Comparison of ENCODE assay signal across 1 cellular context in the genomic region with DNA sequence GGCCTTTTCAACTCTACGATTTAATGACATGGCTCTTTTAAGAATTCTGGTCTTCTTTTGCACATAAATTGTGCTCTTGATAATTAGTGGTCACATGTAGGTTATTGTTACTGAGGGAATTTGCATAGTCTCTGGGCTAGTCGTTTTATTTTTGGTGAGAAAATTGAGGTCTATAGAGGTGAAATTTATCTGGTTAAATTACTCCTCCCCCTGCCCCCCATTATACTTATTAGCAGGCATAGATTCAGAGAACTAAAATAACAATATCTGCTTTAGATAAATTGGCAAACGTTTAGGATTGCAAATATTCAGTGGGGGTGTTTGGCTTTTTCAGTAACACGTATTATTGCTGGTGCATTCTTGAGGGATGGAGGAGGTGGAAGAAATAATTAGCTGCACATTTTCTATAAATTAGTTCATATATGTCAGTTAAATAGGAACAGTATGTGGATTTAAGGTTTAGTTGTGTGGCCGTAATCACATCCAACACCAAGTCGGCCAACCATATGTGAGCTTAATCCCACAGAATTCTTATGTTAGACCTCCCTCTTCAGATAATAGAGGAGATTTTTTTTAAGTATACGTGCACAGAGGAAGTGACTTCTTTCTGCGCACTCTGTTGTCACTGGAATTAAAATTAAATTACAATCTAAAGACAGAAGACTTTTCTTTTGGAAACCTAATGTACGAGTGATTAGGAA.
TF ChIP-seq lines count a peak whose summit lies in the region.

No MANE protein-coding gene starts in this region.

TF ChIP-seq in GM23338, 12 proteins besides CTCF, POLR2A, EP300 and RAD21 (continued from another document):
- TF ChIP-seq, protein P1, sequence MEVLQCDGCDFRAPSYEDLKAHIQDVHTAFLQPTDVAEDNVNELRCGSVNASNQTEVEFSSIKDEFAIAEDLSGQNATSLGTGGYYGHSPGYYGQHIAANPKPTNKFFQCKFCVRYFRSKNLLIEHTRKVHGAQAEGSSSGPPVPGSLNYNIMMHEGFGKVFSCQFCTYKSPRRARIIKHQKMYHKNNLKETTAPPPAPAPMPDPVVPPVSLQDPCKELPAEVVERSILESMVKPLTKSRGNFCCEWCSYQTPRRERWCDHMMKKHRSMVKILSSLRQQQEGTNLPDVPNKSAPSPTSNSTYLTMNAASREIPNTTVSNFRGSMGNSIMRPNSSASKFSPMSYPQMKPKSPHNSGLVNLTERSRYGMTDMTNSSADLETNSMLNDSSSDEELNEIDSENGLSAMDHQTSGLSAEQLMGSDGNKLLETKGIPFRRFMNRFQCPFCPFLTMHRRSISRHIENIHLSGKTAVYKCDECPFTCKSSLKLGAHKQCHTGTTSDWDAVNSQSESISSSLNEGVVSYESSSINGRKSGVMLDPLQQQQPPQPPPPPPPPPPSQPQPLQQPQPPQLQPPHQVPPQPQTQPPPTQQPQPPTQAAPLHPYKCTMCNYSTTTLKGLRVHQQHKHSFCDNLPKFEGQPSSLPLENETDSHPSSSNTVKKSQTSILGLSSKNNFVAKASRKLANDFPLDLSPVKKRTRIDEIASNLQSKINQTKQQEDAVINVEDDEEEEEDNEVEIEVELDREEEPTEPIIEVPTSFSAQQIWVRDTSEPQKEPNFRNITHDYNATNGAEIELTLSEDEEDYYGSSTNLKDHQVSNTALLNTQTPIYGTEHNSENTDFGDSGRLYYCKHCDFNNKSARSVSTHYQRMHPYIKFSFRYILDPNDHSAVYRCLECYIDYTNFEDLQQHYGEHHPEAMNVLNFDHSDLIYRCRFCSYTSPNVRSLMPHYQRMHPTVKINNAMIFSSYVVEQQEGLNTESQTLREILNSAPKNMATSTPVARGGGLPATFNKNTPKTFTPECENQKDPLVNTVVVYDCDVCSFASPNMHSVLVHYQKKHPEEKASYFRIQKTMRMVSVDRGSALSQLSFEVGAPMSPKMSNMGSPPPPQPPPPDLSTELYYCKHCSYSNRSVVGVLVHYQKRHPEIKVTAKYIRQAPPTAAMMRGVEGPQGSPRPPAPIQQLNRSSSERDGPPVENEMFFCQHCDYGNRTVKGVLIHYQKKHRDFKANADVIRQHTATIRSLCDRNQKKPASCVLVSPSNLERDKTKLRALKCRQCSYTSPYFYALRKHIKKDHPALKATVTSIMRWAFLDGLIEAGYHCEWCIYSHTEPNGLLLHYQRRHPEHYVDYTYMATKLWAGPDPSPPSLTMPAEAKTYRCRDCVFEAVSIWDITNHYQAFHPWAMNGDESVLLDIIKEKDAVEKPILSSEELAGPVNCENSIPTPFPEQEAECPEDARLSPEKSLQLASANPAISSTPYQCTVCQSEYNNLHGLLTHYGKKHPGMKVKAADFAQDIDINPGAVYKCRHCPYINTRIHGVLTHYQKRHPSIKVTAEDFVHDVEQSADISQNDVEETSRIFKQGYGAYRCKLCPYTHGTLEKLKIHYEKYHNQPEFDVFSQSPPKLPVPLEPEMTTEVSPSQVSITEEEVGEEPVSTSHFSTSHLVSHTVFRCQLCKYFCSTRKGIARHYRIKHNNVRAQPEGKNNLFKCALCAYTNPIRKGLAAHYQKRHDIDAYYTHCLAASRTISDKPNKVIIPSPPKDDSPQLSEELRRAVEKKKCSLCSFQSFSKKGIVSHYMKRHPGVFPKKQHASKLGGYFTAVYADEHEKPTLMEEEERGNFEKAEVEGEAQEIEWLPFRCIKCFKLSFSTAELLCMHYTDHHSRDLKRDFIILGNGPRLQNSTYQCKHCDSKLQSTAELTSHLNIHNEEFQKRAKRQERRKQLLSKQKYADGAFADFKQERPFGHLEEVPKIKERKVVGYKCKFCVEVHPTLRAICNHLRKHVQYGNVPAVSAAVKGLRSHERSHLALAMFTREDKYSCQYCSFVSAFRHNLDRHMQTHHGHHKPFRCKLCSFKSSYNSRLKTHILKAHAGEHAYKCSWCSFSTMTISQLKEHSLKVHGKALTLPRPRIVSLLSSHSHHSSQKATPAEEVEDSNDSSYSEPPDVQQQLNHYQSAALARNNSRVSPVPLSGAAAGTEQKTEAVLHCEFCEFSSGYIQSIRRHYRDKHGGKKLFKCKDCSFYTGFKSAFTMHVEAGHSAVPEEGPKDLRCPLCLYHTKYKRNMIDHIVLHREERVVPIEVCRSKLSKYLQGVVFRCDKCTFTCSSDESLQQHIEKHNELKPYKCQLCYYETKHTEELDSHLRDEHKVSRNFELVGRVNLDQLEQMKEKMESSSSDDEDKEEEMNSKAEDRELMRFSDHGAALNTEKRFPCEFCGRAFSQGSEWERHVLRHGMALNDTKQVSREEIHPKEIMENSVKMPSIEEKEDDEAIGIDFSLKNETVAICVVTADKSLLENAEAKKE (CRISPR knock-in tag; IDR thresholded peaks at IDR 0.05), result no peak
- TF ChIP-seq CREB1 (CRISPR knock-in tag; IDR thresholded peaks at IDR 0.05; ENCODE audit: low read depth), result no peak
- TF ChIP-seq, protein P2, sequence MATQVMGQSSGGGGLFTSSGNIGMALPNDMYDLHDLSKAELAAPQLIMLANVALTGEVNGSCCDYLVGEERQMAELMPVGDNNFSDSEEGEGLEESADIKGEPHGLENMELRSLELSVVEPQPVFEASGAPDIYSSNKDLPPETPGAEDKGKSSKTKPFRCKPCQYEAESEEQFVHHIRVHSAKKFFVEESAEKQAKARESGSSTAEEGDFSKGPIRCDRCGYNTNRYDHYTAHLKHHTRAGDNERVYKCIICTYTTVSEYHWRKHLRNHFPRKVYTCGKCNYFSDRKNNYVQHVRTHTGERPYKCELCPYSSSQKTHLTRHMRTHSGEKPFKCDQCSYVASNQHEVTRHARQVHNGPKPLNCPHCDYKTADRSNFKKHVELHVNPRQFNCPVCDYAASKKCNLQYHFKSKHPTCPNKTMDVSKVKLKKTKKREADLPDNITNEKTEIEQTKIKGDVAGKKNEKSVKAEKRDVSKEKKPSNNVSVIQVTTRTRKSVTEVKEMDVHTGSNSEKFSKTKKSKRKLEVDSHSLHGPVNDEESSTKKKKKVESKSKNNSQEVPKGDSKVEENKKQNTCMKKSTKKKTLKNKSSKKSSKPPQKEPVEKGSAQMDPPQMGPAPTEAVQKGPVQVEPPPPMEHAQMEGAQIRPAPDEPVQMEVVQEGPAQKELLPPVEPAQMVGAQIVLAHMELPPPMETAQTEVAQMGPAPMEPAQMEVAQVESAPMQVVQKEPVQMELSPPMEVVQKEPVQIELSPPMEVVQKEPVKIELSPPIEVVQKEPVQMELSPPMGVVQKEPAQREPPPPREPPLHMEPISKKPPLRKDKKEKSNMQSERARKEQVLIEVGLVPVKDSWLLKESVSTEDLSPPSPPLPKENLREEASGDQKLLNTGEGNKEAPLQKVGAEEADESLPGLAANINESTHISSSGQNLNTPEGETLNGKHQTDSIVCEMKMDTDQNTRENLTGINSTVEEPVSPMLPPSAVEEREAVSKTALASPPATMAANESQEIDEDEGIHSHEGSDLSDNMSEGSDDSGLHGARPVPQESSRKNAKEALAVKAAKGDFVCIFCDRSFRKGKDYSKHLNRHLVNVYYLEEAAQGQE (IDR thresholded peaks at IDR 0.05; ENCODE audit: unreplicated experiment), result no peak
